10 cellular contexts compared by ENCODE assay signal in genomic region chr5:139296198-139296597, GRCh38. TPM values are rescaled to one million over a fixed set of nuclear protein-coding genes. Genes with fewer than 3 reads are reported as not detected.
DNase-seq lines count a peak whose midpoint lies in the region; ATAC-seq and TF ChIP-seq lines count a peak whose summit lies in the region.
"Had no signal": no experiment of that assay in that cellular context is flagged by ENCODE, and none has a peak within 500 bp of the region (broad histone marks: within the 10 kb centered on the region; RNA-seq: fewer than 3 reads in every experiment).

No MANE protein-coding gene starts in this region.

- DNase-seq in cardiac muscle cell (ENCODE audit: low read depth in 1 of 2, low spot score in 1 of 2) (no peak), Right ventricle myocardium inferior (ENCODE audit: missing footprints) (no peak), activated B cell treated with CpG ODN at 0.5 μM for 24 hours (no peak), thyroid gland (no peak), A172 (ENCODE audit: low spot score) (no peak), NCI-H748 (lab: John Stamatoyannopoulos, UW; ENCODE audit: unreplicated experiment) (no peak), iPS-NIHi11 (ENCODE audit: low spot score) (no peak)
- DNase-seq: H7, head of caudate nucleus had no signal

- TF ChIP-seq POLR2A in gastroesophageal sphincter (IDR thresholded peaks at IDR 0.05) (no peak), thyroid gland (IDR thresholded peaks at IDR 0.05) (no peak)

- H3K9me3 ChIP-seq in cardiac muscle cell (ENCODE audit: low read depth) (no peaks in the 10 kb centered on the region), gastroesophageal sphincter (no peaks in the 10 kb centered on the region), thyroid gland (no peaks in the 10 kb centered on the region)

- peak overlapping the region; percentile 56 for H3K4me3 Mint-ChIP-seq in activated B cell treated with CpG ODN at 0.5 μM for 24 hours

- H3K4me1 Mint-ChIP-seq in activated B cell treated with CpG ODN at 0.5 μM for 24 hours = peaks cover 71% of the 10 kb centered on the region

- TF ChIP-seq CTCF in cardiac muscle cell (IDR thresholded peaks at IDR 0.05; ENCODE audit: low read depth, low read length) (no peak), activated B cell treated with CpG ODN at 0.5 μM for 24 hours (IDR thresholded peaks at IDR 0.05) (no peak), gastroesophageal sphincter (IDR thresholded peaks at IDR 0.05) (no peak), thyroid gland (IDR thresholded peaks at IDR 0.05) (no peak)

- intact Hi-C loops in Right ventricle myocardium inferior (cut with DNase I) = no loop called here
- intact Hi-C loops in activated B cell treated with CpG ODN at 0.5 μM for 24 hours (cut with micrococcal nuclease) = loop anchor here (10.0 kb wide), 1 partner anchor 941 kb away; the partner anchor contains the start of gene KDM3B
- intact Hi-C loops in thyroid gland (cut with DNase I) = no loop called here

- no peak for ATAC-seq in Right ventricle myocardium inferior
- ATAC-seq in activated B cell treated with CpG ODN at 0.5 μM for 24 hours (ENCODE audit: low read depth) = no peak
- ATAC-seq in gastroesophageal sphincter = no peak

- POLR2A ChIA-PET in activated B cell treated with CpG ODN at 0.5 μM for 24 hours (lab: Charles Lee) = interaction anchor here (1.4 to 3.8 kb wide), 3 partner anchors 22 to 46 kb away, joined by 4 to 98 read pairs (median 5); partner anchors contain the start of gene PAIP2

- CTCF ChIA-PET in activated B cell treated with CpG ODN at 0.5 μM for 24 hours (lab: Charles Lee) = no interaction called here

- H3K27ac ChIP-seq in cardiac muscle cell = peak overlapping the region; percentile 100
- H3K27ac ChIP-seq in gastroesophageal sphincter = peak overlapping the region in 3 of 4 donors; percentile 56 to 99 (median 98)
- peak overlapping the region; percentile 99 to 100 (median 100) for H3K27ac ChIP-seq in thyroid gland

- H3K27ac Mint-ChIP-seq in activated B cell treated with CpG ODN at 0.5 μM for 24 hours = no peak overlapping the region

- H3K36me3 Mint-ChIP-seq in activated B cell treated with CpG ODN at 0.5 μM for 24 hours (ENCODE audit: low read depth) = peaks cover 24% of the 10 kb centered on the region

- H3K4me3 ChIP-seq in cardiac muscle cell (peak overlapping the region; percentile 77), gastroesophageal sphincter (no peak overlapping the region), thyroid gland (replicated peaks in 1 of 3) (no peak overlapping the region)

- 37 to 56% methylated on average over 5 to 6 of the region's 6 CpGs for WGBS in gastroesophageal sphincter (ENCODE audit: low coverage in 1 of 2), 2 donors
- WGBS in thyroid gland, 2 donors = 50 to 51% methylated on average over 6 of the region's 6 CpGs

- peaks cover 41% of the 10 kb centered on the region for H3K4me1 ChIP-seq in cardiac muscle cell (ENCODE audit: low read depth)
- peaks cover 9 to 70% (median 45%) of the 10 kb centered on the region in 3 donors for H3K4me1 ChIP-seq in gastroesophageal sphincter
- H3K4me1 ChIP-seq in thyroid gland = peaks cover 57% of the 10 kb centered on the region in 2 donors

- H3K36me3 ChIP-seq in cardiac muscle cell (no peaks in the 10 kb centered on the region), gastroesophageal sphincter (no peaks in the 10 kb centered on the region), thyroid gland (no peaks in the 10 kb centered on the region)

- TF ChIP-seq EP300 in gastroesophageal sphincter (IDR thresholded peaks at IDR 0.05) = no peak

- H3K27me3 Mint-ChIP-seq in activated B cell treated with CpG ODN at 0.5 μM for 24 hours = no peaks in the 10 kb centered on the region

- H3K9me3 Mint-ChIP-seq in activated B cell treated with CpG ODN at 0.5 μM for 24 hours = no peaks in the 10 kb centered on the region

- H3K27me3 ChIP-seq in cardiac muscle cell (no peaks in the 10 kb centered on the region), gastroesophageal sphincter (no peaks in the 10 kb centered on the region), thyroid gland (no peaks in the 10 kb centered on the region)

RNA-seq across cellular contexts. Expression of gene MATR3, which starts 2.7 kb away (rescaled TPM):
- total RNA-seq in cardiac muscle cell = 237 and 293 TPM in 2 replicates
- polyA plus RNA-seq in cardiac muscle cell = 344 and 399 TPM in 2 replicates
- total RNA-seq in Right ventricle myocardium inferior = 120 TPM
- total RNA-seq in activated B cell treated with CpG ODN at 0.5 μM for 24 hours = 242 and 294 TPM in 2 replicates
- total RNA-seq in gastroesophageal sphincter = 100 to 1,000 TPM; 194 to 326 (median 314) TPM
- total RNA-seq in thyroid gland = 100 to 1,000 TPM; 343 to 366 (median 354) TPM
- total RNA-seq in A172 (2014; rRNA removed; shearing (Covaris generic)) = 333 and 368 TPM in 2 replicates

RNA-seq across cellular contexts. Expression of gene PAIP2, which starts 45.5 kb away (rescaled TPM):
- total RNA-seq in cardiac muscle cell (88.3 and 93.1 TPM in 2 replicates), Right ventricle myocardium inferior (144 TPM), activated B cell treated with CpG ODN at 0.5 μM for 24 hours (79.7 and 80.8 TPM in 2 replicates), gastroesophageal sphincter (100 to 1,000 TPM in 2 of 4 donors, 10 to 100 TPM in 2; 78.5 to 131 (median 93.3) TPM), thyroid gland (100 to 1,000 TPM in 3 of 4 donors, 10 to 100 TPM in 1; 92.7 to 136 (median 117) TPM)
- 220 and 243 TPM in 2 replicates for polyA plus RNA-seq in cardiac muscle cell
- total RNA-seq in A172 (2014; rRNA removed; shearing (Covaris generic)) = 88.1 and 89.9 TPM in 2 replicates
